ENCODE assay signal across 1 cellular context in genomic region chr9:110220809-110221208, GRCh38.
TF ChIP-seq lines count a peak whose summit lies in the region.

No MANE protein-coding gene starts in this region.

TF ChIP-seq in HepG2, 621 proteins besides CTCF, POLR2A, EP300 and RAD21 (continued from another document and continues in another):
- TF ChIP-seq AHDC1 (CRISPR knock-in tag; IDR thresholded peaks at IDR 0.05; ENCODE audit: borderline replicate concordance) (peak; percentile 84; the same call in 1 of the 2 replicates), ZNF549 (CRISPR knock-in tag; IDR thresholded peaks at IDR 0.05) (peak; percentile 46; the same call in 1 of the 2 replicates), NR2F1 (CRISPR knock-in tag; IDR thresholded peaks at IDR 0.05) (peak; percentile 59 to 76; a peak in 3 of 4 replicates), TGIF2 (CRISPR knock-in tag; IDR thresholded peaks at IDR 0.05) (no peak), ZBTB14 (CRISPR knock-in tag; IDR thresholded peaks at IDR 0.05) (no peak), ETV6 (CRISPR knock-in tag; conservative IDR thresholded peaks at IDR 0.05) (no peak), TERF1 (CRISPR knock-in tag; IDR thresholded peaks at IDR 0.05) (no peak), HMGXB4 (CRISPR knock-in tag; IDR thresholded peaks at IDR 0.05; ENCODE audit: borderline replicate concordance in 1 of 2, low read depth in 1 of 2) (peak; percentile 20 to 47; a peak in 3 of 4 replicates), FOSL1 (CRISPR knock-in tag; IDR thresholded peaks at IDR 0.05; ENCODE audit: borderline replicate concordance) (no peak), ZNF556 (CRISPR knock-in tag; IDR thresholded peaks at IDR 0.05; ENCODE audit: borderline replicate concordance) (0 out of 2 replicates have a peak, but pooled peaks have one; percentile 37), NFAT5 (CRISPR knock-in tag; IDR thresholded peaks at IDR 0.05) (no peak), ZSCAN31 (CRISPR knock-in tag; IDR thresholded peaks at IDR 0.05; ENCODE audit: low read depth) (peak; percentile 83), ZNF552 (CRISPR knock-in tag; IDR thresholded peaks at IDR 0.05; ENCODE audit: borderline replicate concordance) (no peak), ZNF605 (CRISPR knock-in tag; IDR thresholded peaks at IDR 0.05) (peak; percentile 49; the same call in 1 of the 2 replicates), SETDB1 (CRISPR knock-in tag; IDR thresholded peaks at IDR 0.05; ENCODE audit: borderline replicate concordance) (no peak), U2AF2 (IDR thresholded peaks at IDR 0.05; ENCODE audit: low read depth, low read length) (no peak), HDAC6 (IDR thresholded peaks at IDR 0.05; ENCODE audit: low read depth, low read length) (no peak), SPEN (CRISPR knock-in tag; IDR thresholded peaks at IDR 0.05; ENCODE audit: low read depth) (peak; percentile 50; the same call in 1 of the 2 replicates), ZSCAN21 (CRISPR knock-in tag; IDR thresholded peaks at IDR 0.05; ENCODE audit: borderline replicate concordance) (no peak), ZNF263 (CRISPR knock-in tag; IDR thresholded peaks at IDR 0.05) (no peak), ZHX1 (CRISPR knock-in tag; IDR thresholded peaks at IDR 0.05; ENCODE audit: low read depth) (no peak), FOXC1 (CRISPR knock-in tag; IDR thresholded peaks at IDR 0.05; ENCODE audit: borderline replicate concordance) (0 out of 2 replicates have a peak, but pooled peaks have one; percentile 48), GTF3A (CRISPR knock-in tag; conservative IDR thresholded peaks at IDR 0.05) (no peak), MXD3 (CRISPR knock-in tag; IDR thresholded peaks at IDR 0.05) (no peak), KDM5B (CRISPR knock-in tag; IDR thresholded peaks at IDR 0.05; ENCODE audit: borderline replicate concordance) (no peak), ZNF597 (CRISPR knock-in tag; IDR thresholded peaks at IDR 0.05) (no peak), THAP8 (CRISPR knock-in tag; IDR thresholded peaks at IDR 0.05; ENCODE audit: borderline replicate concordance) (no peak), JUN (CRISPR knock-in tag; IDR thresholded peaks at IDR 0.05) (no peak), KAT7 (CRISPR knock-in tag; IDR thresholded peaks at IDR 0.05; ENCODE audit: borderline replicate concordance) (no peak), ZNF800 (CRISPR knock-in tag; IDR thresholded peaks at IDR 0.05) (peak; percentile 51; the same call in 1 of the 2 replicates)
